In the genomic region with DNA sequence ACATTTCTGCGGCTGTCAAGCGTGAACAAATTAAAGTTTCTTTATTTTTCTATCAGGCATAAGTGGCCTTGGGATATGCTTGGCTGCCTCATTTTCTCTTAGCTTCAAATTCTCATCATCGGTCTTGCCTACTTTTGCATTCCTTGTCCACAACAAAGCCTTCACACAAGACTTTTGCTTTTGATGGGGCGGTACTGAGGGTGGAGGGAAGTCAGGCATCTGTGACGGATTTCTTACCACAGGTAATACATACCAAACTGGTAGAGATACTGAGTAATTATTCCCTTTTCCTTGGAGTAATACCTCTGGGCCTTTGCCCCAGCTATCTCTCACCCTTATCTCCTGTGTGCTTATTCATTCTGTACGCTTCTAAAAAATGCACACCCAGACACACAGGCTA, we compare ENCODE assay signal across 23 cellular contexts.
DNase-seq lines count a peak whose midpoint lies in the region; ATAC-seq, FAIRE-seq and TF ChIP-seq lines count a peak whose summit lies in the region.
"Had no signal": no experiment of that assay in that cellular context is flagged by ENCODE, and none has a peak within 500 bp of the region (broad histone marks: within the 10 kb centered on the region; RNA-seq: fewer than 3 reads in every experiment).

No MANE protein-coding gene starts in this region.

- H2AFZ ChIP-seq in trophoblast cell (ENCODE audit: insufficient read depth, low read length, poor library complexity) = no peak overlapping the region

- in situ Hi-C loops in Caki2 (cut with HindIII; ENCODE audit: low pct_unique_long_range_greater_than_20kb, low sequenced_read_pairs) = no loop called here

- TF ChIP-seq CTCF in foreskin keratinocyte (conservative IDR thresholded peaks at IDR 0.05) (no peak), D721Med (IDR thresholded peaks at IDR 0.05; ENCODE audit: insufficient read depth, missing control alignments) (no peak)

- H2BK12ac ChIP-seq in trophoblast cell (ENCODE audit: low read length) = no peak overlapping the region

- H3K4me2 ChIP-seq in trophoblast cell (ENCODE audit: low read length) = no peak overlapping the region

- H3K14ac ChIP-seq in trophoblast cell (ENCODE audit: low read length) = no peak overlapping the region

- H4K12ac ChIP-seq in trophoblast cell (ENCODE audit: low read depth, low read length) = no peak overlapping the region

- H3K79me2 ChIP-seq in trophoblast cell (ENCODE audit: control insufficient read depth, insufficient read depth, low read length, poor library complexity) = no peaks in the 10 kb centered on the region

- H3K4me3 ChIP-seq in trophoblast cell (ENCODE audit: low read depth, low read length) = no peak overlapping the region
- H3K4me3 ChIP-seq: SJSA1 had no signal

- H2AK5ac ChIP-seq in trophoblast cell (ENCODE audit: low read length) = no peak overlapping the region

- no peak overlapping the region for H4K91ac ChIP-seq in trophoblast cell (ENCODE audit: low read depth, low read length)

- no peak overlapping the region for H4K8ac ChIP-seq in trophoblast cell (ENCODE audit: low read depth, low read length)

- no peak overlapping the region for H3K23ac ChIP-seq in trophoblast cell (ENCODE audit: low read length)

- DNase-seq in Caki2 (ENCODE audit: low read depth) (peak; percentile 36), foreskin keratinocyte (peak in 1 of 2 donors; percentile 36), left kidney (ENCODE audit: low read depth, low spot score) (peak; percentile 66), trophoblast cell (peak; percentile 64 to 79), D721Med (ENCODE audit: insufficient read length, low spot score) (no peak), NCI-H345 (lab: John Stamatoyannopoulos, UW) (no peak)
- DNase-seq in activated CD4-positive, CD25-positive, alpha-beta regulatory T cell (lab: John Stamatoyannopoulos, UW) = no peak
- no peak for DNase-seq in stimulated activated naive CD4-positive, alpha-beta T cell treated with Interleukin-2 at 50 U/mL for 16 hours (lab: John Stamatoyannopoulos, UW)
- DNase-seq: 8988T; C1 segment of cervical spinal cord; Calu3; CD8-positive, alpha-beta T cell; EL; Kasumi-1; NCI-H1694; NCI-H2081; NCI-H2171; NCI-H446; NCI-H526 had no signal

- WGBS in trophoblast cell (ENCODE audit: extremely low coverage, insufficient coverage, insufficient read length) = no CpG with 5 or more reads among the region's 6 CpGs

- FAIRE-seq in D721Med (lab: Jason Lieb, UNC) = no peak
- FAIRE-seq: H1 had no signal

- H3K36me3 ChIP-seq in trophoblast cell (ENCODE audit: control insufficient read depth in 1 of 2, insufficient read depth in 2 of 2, low read length in 2 of 2) = no peaks in the 10 kb centered on the region
- H3K36me3 ChIP-seq: SJSA1 had no signal

- no peaks in the 10 kb centered on the region for H3K27me3 ChIP-seq in foreskin keratinocyte
- H3K27me3 ChIP-seq in trophoblast cell (ENCODE audit: insufficient read depth, low read length) = no peaks in the 10 kb centered on the region
- H3K27me3 ChIP-seq: SJSA1 had no signal

- no peaks in the 10 kb centered on the region for H3K4me1 ChIP-seq in foreskin keratinocyte
- H3K4me1 ChIP-seq in trophoblast cell (ENCODE audit: control insufficient read depth in 1 of 2, insufficient read depth in 2 of 2, low read length in 2 of 2) = no peaks in the 10 kb centered on the region
- H3K4me1 ChIP-seq: SJSA1 had no signal

- no peaks in the 10 kb centered on the region for H3K79me1 ChIP-seq in trophoblast cell (ENCODE audit: low read length)

- no peak overlapping the region for H3K9ac ChIP-seq in trophoblast cell (ENCODE audit: low read length)

- H3K27ac ChIP-seq in foreskin keratinocyte (no peak overlapping the region), trophoblast cell (ENCODE audit: low read depth, low read length) (no peak overlapping the region)
- H3K27ac ChIP-seq: SJSA1 had no signal

- H2BK5ac ChIP-seq in trophoblast cell (ENCODE audit: low read depth, low read length, poor library complexity) = no peak overlapping the region

- H3K18ac ChIP-seq in trophoblast cell (ENCODE audit: low read length) = no peak overlapping the region

- peak; percentile 31 for ATAC-seq in foreskin keratinocyte
- ATAC-seq: CD8-positive, alpha-beta T cell; HCT116; Right ventricle myocardium inferior had no signal

- no peak overlapping the region for H3K4ac ChIP-seq in trophoblast cell (ENCODE audit: low read depth, low read length)

- no peak overlapping the region for H2BK120ac ChIP-seq in trophoblast cell (ENCODE audit: insufficient read depth, low read length, poor library complexity)

- no peaks in the 10 kb centered on the region for H3K9me3 ChIP-seq in trophoblast cell (ENCODE audit: insufficient read depth, low read depth, low read length)
- H3K9me3 ChIP-seq: SJSA1 had no signal

Comparison
In these comparisons a context has a peak if more than half of its experiments do, and no peak if none do; other contexts are left out.
1. DNase-seq: peak in Caki2 (single experiment), left kidney (single experiment) and trophoblast cell (2 of 2); none in activated CD4-positive, CD25-positive, alpha-beta regulatory T cell (0 of 4), stimulated activated naive CD4-positive, alpha-beta T cell treated with Interleukin-2 at 50 U/mL for 16 hours (single experiment), D721Med (single experiment) and NCI-H345 (single experiment).